1 cellular context compared by ENCODE assay signal in the genomic region with DNA sequence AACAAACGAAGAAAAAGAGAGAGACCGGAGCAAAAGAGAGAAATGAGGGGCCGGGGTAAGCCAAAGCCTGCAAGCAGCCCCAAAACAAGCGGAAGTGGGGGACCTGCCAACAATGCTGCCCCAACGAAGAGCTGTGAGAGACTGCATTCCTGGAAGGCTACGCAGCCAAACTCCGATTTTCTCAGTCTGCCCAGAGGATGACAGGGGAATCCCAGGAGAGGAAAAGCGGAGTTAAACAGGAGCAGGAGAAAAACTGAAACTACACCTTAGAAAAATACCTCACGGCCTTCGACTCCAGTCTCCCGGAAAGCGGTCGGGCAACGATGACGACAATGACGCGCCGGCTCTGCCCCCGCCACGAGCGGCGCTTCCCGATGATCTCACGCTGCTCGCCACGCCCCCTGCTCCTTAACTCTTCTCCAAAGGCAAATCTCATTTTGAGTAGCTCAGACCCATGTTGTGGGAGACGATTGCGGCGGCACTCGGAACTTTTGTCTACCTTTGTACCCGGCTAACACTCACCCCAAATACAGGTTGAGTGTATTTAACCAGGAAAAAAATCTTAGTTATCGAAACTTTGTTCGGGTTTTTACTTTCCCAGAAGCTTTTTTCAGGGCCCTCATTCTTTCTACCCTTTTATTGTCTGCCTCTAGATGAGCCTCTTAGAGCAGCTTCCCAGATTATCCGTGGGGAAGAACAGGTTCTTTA.
TF ChIP-seq lines count a peak whose summit lies in the region.

A gene with protein sequence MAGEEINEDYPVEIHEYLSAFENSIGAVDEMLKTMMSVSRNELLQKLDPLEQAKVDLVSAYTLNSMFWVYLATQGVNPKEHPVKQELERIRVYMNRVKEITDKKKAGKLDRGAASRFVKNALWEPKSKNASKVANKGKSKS (minus strand): TSS at position 325 of the 708 bp plus-strand sequence. CDS start 15,694 bp downstream, outside the sequence.

TF ChIP-seq in A549, 52 proteins besides CTCF, POLR2A, EP300 and RAD21 (continued from another document):
- TF ChIP-seq EHF (CRISPR knock-in tag; IDR thresholded peaks at IDR 0.05) = no peak
- no peak for TF ChIP-seq FOSL2 (IDR thresholded peaks at IDR 0.05)
- TF ChIP-seq FOSL2 (CRISPR knock-in tag; IDR thresholded peaks at IDR 0.05) = peak; percentile 29; the same call in 1 of the 2 replicates
- TF ChIP-seq EHMT2 (IDR thresholded peaks at IDR 0.05; ENCODE audit: low read depth) = no peak
- TF ChIP-seq ESRRA (IDR thresholded peaks at IDR 0.05; ENCODE audit: borderline replicate concordance, low read length) = no peak
- TF ChIP-seq GATA3 (IDR thresholded peaks at IDR 0.05; ENCODE audit: borderline replicate concordance) = peak; percentile 10; the same call in 1 of the 2 replicates
- peak; percentile 86 for TF ChIP-seq KDM5A (IDR thresholded peaks at IDR 0.05)
- TF ChIP-seq HOXA7 (CRISPR knock-in tag; IDR thresholded peaks at IDR 0.05) = no peak
- TF ChIP-seq, protein P1, sequence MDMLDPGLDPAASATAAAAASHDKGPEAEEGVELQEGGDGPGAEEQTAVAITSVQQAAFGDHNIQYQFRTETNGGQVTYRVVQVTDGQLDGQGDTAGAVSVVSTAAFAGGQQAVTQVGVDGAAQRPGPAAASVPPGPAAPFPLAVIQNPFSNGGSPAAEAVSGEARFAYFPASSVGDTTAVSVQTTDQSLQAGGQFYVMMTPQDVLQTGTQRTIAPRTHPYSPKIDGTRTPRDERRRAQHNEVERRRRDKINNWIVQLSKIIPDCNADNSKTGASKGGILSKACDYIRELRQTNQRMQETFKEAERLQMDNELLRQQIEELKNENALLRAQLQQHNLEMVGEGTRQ (IDR thresholded peaks at IDR 0.05) = no peak
- no peak for TF ChIP-seq ZSCAN20 (CRISPR knock-in tag; IDR thresholded peaks at IDR 0.05)
- no peak for TF ChIP-seq MAFK (IDR thresholded peaks at IDR 0.05; ENCODE audit: partially characterized antibody)
- TF ChIP-seq JUN (IDR thresholded peaks at IDR 0.05) = peak; percentile 84 to 92
- TF ChIP-seq, protein P2, sequence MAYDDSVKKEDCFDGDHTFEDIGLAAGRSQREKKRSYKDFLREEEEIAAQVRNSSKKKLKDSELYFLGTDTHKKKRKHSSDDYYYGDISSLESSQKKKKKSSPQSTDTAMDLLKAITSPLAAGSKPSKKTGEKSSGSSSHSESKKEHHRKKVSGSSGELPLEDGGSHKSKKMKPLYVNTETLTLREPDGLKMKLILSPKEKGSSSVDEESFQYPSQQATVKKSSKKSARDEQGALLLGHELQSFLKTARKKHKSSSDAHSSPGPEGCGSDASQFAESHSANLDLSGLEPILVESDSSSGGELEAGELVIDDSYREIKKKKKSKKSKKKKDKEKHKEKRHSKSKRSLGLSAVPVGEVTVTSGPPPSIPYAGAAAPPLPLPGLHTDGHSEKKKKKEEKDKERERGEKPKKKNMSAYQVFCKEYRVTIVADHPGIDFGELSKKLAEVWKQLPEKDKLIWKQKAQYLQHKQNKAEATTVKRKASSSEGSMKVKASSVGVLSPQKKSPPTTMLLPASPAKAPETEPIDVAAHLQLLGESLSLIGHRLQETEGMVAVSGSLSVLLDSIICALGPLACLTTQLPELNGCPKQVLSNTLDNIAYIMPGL (CRISPR knock-in tag; IDR thresholded peaks at IDR 0.05; ENCODE audit: borderline replicate concordance) = no peak
- TF ChIP-seq, protein P3, sequence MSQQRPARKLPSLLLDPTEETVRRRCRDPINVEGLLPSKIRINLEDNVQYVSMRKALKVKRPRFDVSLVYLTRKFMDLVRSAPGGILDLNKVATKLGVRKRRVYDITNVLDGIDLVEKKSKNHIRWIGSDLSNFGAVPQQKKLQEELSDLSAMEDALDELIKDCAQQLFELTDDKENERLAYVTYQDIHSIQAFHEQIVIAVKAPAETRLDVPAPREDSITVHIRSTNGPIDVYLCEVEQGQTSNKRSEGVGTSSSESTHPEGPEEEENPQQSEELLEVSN (IDR thresholded peaks at IDR 0.05; ENCODE audit: borderline replicate concordance, low read depth) = no peak
- TF ChIP-seq, protein P4, sequence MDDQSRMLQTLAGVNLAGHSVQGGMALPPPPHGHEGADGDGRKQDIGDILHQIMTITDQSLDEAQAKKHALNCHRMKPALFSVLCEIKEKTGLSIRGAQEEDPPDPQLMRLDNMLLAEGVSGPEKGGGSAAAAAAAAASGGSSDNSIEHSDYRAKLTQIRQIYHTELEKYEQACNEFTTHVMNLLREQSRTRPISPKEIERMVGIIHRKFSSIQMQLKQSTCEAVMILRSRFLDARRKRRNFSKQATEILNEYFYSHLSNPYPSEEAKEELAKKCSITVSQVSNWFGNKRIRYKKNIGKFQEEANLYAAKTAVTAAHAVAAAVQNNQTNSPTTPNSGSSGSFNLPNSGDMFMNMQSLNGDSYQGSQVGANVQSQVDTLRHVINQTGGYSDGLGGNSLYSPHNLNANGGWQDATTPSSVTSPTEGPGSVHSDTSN (IDR thresholded peaks at IDR 0.05) = no peak
- no peak for TF ChIP-seq ZNF302 (CRISPR knock-in tag; IDR thresholded peaks at IDR 0.05)
- no peak for TF ChIP-seq FOXS1 (CRISPR knock-in tag; IDR thresholded peaks at IDR 0.05)
- TF ChIP-seq RCOR1 (IDR thresholded peaks at IDR 0.05; ENCODE audit: low read depth, low read length) = no peak
- TF ChIP-seq MYC (IDR thresholded peaks at IDR 0.05; ENCODE audit: borderline replicate concordance, low read length) = peak; percentile 64; the same call in 1 of the 2 replicates
- TF ChIP-seq RNF2 (IDR thresholded peaks at IDR 0.05; ENCODE audit: borderline replicate concordance, low read depth) = no peak
- TF ChIP-seq, protein P5, sequence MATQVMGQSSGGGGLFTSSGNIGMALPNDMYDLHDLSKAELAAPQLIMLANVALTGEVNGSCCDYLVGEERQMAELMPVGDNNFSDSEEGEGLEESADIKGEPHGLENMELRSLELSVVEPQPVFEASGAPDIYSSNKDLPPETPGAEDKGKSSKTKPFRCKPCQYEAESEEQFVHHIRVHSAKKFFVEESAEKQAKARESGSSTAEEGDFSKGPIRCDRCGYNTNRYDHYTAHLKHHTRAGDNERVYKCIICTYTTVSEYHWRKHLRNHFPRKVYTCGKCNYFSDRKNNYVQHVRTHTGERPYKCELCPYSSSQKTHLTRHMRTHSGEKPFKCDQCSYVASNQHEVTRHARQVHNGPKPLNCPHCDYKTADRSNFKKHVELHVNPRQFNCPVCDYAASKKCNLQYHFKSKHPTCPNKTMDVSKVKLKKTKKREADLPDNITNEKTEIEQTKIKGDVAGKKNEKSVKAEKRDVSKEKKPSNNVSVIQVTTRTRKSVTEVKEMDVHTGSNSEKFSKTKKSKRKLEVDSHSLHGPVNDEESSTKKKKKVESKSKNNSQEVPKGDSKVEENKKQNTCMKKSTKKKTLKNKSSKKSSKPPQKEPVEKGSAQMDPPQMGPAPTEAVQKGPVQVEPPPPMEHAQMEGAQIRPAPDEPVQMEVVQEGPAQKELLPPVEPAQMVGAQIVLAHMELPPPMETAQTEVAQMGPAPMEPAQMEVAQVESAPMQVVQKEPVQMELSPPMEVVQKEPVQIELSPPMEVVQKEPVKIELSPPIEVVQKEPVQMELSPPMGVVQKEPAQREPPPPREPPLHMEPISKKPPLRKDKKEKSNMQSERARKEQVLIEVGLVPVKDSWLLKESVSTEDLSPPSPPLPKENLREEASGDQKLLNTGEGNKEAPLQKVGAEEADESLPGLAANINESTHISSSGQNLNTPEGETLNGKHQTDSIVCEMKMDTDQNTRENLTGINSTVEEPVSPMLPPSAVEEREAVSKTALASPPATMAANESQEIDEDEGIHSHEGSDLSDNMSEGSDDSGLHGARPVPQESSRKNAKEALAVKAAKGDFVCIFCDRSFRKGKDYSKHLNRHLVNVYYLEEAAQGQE (IDR thresholded peaks at IDR 0.05) = no peak; the same call in 1 of the 2 replicates
